In the genomic region with DNA sequence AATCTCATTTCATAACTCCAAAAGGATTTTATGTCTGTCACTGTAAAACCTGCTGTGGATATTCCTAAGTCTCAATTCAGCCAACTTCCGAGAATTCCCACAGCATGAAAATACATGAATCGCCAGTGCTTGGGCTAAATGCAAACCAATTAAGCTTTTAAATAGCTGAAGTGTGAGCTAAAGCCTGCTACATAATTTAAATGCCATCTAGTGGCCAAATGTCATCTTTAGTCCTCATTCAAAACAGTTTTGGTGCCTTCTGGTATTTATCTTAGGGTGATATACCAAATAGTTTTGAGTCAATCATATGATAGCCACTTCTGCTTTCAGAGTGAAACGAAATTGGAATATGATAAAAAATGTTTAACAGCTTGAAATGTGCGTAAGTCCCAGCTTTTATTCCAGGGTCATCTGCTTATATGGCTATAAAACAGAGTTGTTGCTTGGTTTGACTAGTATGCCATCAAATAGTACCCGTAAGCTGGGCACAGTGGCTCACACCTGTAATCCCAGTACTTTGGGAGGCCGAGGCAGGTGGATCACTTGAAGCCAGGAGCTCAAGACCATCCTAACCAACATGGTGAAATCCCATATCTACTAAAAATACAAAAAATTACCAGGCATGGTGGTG, we compare ENCODE assay signal across 7 cellular contexts. TPM values are rescaled to one million over a fixed set of nuclear protein-coding genes. Genes with fewer than 3 reads are reported as not detected.
DNase-seq lines count a peak whose midpoint lies in the region; ATAC-seq and TF ChIP-seq lines count a peak whose summit lies in the region.

No MANE protein-coding gene starts in this region.

- H3K4me3 ChIP-seq in GM12875 (ENCODE audit: low read depth, low read length) (no peak overlapping the region), HEK293 (ENCODE audit: low read depth, low read length) (no peak overlapping the region), left ventricle myocardium inferior (no peak overlapping the region), spleen (no peak overlapping the region)

- H3K36me3 ChIP-seq in HEK293 (ENCODE audit: control insufficient read depth in 2 of 2, insufficient read depth in 1 of 2, low read length in 2 of 2) = no peaks in the 10 kb centered on the region
- H3K36me3 ChIP-seq in left ventricle myocardium inferior = no peaks in the 10 kb centered on the region
- H3K36me3 ChIP-seq in spleen = no peaks in the 10 kb centered on the region

- H3K27me3 ChIP-seq in left ventricle myocardium inferior (ENCODE audit: low read depth) = no peaks in the 10 kb centered on the region
- H3K27me3 ChIP-seq in spleen (replicated peaks in 1 of 7) = no peaks in the 10 kb centered on the region

- H3K9me3 ChIP-seq in HEK293 (ENCODE audit: control insufficient read depth, insufficient read depth, low read depth, low read length) = no peaks in the 10 kb centered on the region
- no peaks in the 10 kb centered on the region for H3K9me3 ChIP-seq in left ventricle myocardium inferior (replicated peaks)
- peaks cover 0 to 6% (median 0%) of the 10 kb centered on the region in 8 donors for H3K9me3 ChIP-seq in spleen

- TF ChIP-seq CTCF in GM12875 (IDR thresholded peaks at IDR 0.05; ENCODE audit: borderline replicate concordance, insufficient read depth, low read depth, low read length) (peak; percentile 45; the same call in 1 of the 2 replicates), HEK293 (tag by site-specific recombination; IDR thresholded peaks at IDR 0.05) (no peak), VCaP (conservative IDR thresholded peaks at IDR 0.05) (peak; percentile 80), left ventricle myocardium inferior (IDR thresholded peaks at IDR 0.05; ENCODE audit: borderline replicate concordance) (peak; percentile 54), spleen (IDR thresholded peaks at IDR 0.05 in 8 of 11, conservative IDR thresholded peaks at IDR 0.05 in 3 of 11) (peak in 10 of 11 experiments; percentile 29 to 64 (median 54))

- ATAC-seq in GM21825 (IDR thresholded peaks at IDR 0.05; ENCODE audit: unreplicated experiment) = no peak

- TF ChIP-seq POLR2A in spleen (IDR thresholded peaks at IDR 0.05) = no peak

- intact Hi-C loops in left ventricle myocardium inferior (cut with micrococcal nuclease) (loop anchor here (5.0 kb wide), 1 partner anchor 291 kb away; no protein-coding TSS in a partner anchor), spleen (cut with DNase I; ENCODE audit: low total_unique reads) (loop anchor here (5.0 kb wide), 2 partner anchors 291 to 1049 kb away; no protein-coding TSS in a partner anchor)

- H3K4me1 ChIP-seq in HEK293 (ENCODE audit: control insufficient read depth, insufficient read depth, low read length) (no peaks in the 10 kb centered on the region), left ventricle myocardium inferior (peaks cover 13% of the 10 kb centered on the region), spleen (peaks cover 0 to 10% (median 4%) of the 10 kb centered on the region in 6 donors)

- POLR2A ChIA-PET in HEK293 (lab: Yijun Ruan, JAX) = interaction anchor here (1.0 kb wide), 1 partner anchor 41 kb away, joined by 5 read pairs; a partner anchor contains a TSS

- CTCF ChIA-PET in HEK293 (lab: Yijun Ruan, JAX) = interaction anchor here (0.6 to 2.7 kb wide), 16 partner anchors 10 to 1051 kb away, joined by 3 to 15 read pairs (median 4); no protein-coding TSS in a partner anchor

- H3K27ac ChIP-seq in HEK293 (ENCODE audit: extremely low read depth, low read depth, low read length) (no peak overlapping the region), VCaP (no peak overlapping the region), left ventricle myocardium inferior (replicated peaks) (no peak overlapping the region), spleen (no peak overlapping the region)

- DNase-seq in NCI-H146 treated with DMSO at 0.1 percent for 48 hours (lab: John Stamatoyannopoulos, UW; ENCODE audit: unreplicated experiment) = peak; percentile 77
- no peak for DNase-seq in left ventricle myocardium inferior
- DNase-seq in spleen = no peak

- WGBS in spleen, 5 donors = 49 to 63% (median 55%) methylated on average over 6 of the region's 6 CpGs

TF ChIP-seq in HEK293, 187 proteins besides CTCF, POLR2A, EP300 and RAD21:
- TF ChIP-seq, protein P1, sequence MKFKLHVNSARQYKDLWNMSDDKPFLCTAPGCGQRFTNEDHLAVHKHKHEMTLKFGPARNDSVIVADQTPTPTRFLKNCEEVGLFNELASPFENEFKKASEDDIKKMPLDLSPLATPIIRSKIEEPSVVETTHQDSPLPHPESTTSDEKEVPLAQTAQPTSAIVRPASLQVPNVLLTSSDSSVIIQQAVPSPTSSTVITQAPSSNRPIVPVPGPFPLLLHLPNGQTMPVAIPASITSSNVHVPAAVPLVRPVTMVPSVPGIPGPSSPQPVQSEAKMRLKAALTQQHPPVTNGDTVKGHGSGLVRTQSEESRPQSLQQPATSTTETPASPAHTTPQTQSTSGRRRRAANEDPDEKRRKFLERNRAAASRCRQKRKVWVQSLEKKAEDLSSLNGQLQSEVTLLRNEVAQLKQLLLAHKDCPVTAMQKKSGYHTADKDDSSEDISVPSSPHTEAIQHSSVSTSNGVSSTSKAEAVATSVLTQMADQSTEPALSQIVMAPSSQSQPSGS (tag by site-specific recombination; IDR thresholded peaks at IDR 0.05; ENCODE audit: low read depth) = no peak
- TF ChIP-seq ZNF324 (tag by site-specific recombination; IDR thresholded peaks at IDR 0.05) (no peak), ZNF157 (tag by site-specific recombination; IDR thresholded peaks at IDR 0.05) (no peak), ZNF660 (tag by site-specific recombination; IDR thresholded peaks at IDR 0.05) (peak; percentile 55; the same call in 1 of the 2 replicates), ZNF843 (tag by site-specific recombination; IDR thresholded peaks at IDR 0.05) (no peak), ZNF558 (tag by site-specific recombination; IDR thresholded peaks at IDR 0.05) (no peak), ZNF146 (tag by site-specific recombination; IDR thresholded peaks at IDR 0.05) (no peak), ZNF654 (tag by site-specific recombination; IDR thresholded peaks at IDR 0.05; ENCODE audit: low read depth) (peak; percentile 69), ZNF416 (tag by site-specific recombination; IDR thresholded peaks at IDR 0.05) (no peak), ZNF658 (tag by site-specific recombination; IDR thresholded peaks at IDR 0.05) (no peak)

RNA-seq across cellular contexts. Expression of a gene that starts 41.8 kb away (rescaled TPM):
- total RNA-seq in left ventricle myocardium inferior (19.2 TPM), spleen (100 to 1,000 TPM; 187 to 405 (median 247) TPM)
- 100 to 1,000 TPM in 2 of 3 donors, 10 to 100 TPM in 1; 76.9 to 168 (median 115) TPM for polyA plus RNA-seq in spleen
